ENCODE assay signal across 8 cellular contexts in the genomic region with DNA sequence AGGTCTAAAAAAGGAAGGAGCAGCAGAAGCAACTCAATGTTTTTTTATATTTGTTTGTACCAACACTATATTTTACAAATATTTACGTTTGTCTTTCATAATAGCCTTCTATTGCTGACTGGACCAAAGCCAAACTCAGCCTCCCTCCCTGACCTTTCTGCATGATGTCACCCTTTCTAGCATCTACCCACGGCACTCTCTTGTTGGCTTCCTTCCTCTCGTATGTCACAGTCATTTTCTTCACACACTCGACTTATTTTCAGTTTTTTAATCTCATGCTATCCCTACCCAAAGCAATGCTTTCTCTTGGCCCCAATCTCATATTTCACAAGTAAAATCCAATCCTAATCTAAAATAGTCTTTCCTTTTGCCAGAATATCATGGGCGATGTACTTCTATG. TPM values are rescaled to one million over a fixed set of nuclear protein-coding genes. Genes with fewer than 3 reads are reported as not detected.
DNase-seq lines count a peak whose midpoint lies in the region; ATAC-seq lines count a peak whose summit lies in the region.

No MANE protein-coding gene starts in this region.

- peaks cover 9% of the 10 kb centered on the region for H3K27me3 Mint-ChIP-seq in activated T-helper 2 cell treated with anti-CD3 and anti-CD28 coated beads, Interferon-gamma antibody, Interleukin-2, Interleukin-4, amounts not matched to agents 10 μg/mL and 5 μg/mL and 100 μg/mL, durations not matched to agents 14 hours and 24 hours and 36 hours (ENCODE audit: low read depth)

- peak overlapping the region; percentile 73 for H2AFZ ChIP-seq in GM23248

- H3K4me3 ChIP-seq in GM23248 (peak overlapping the region; percentile 52), right cardiac atrium (ENCODE audit: low read length) (no peak overlapping the region), skeletal muscle tissue (ENCODE audit: low read length in 3 of 3) (peak overlapping the region in 2 of 3 donors; percentile 0 to 35)

- no peaks in the 10 kb centered on the region for H3K79me2 ChIP-seq in GM23248 (ENCODE audit: insufficient read depth)

- H3K27ac ChIP-seq in GM23248 (peak overlapping the region; percentile 72), right cardiac atrium (ENCODE audit: low read length) (peak overlapping the region; percentile 74), skeletal muscle tissue (ENCODE audit: low read depth, low read length) (peak overlapping the region; percentile 67)

- DNase-seq in GM23248 (peak; percentile 75), right cardiac atrium (no peak), LoVo (ENCODE audit: low spot score) (no peak), NCI-H2171 treated with DMSO at 0.1 percent for 48 hours (lab: John Stamatoyannopoulos, UW) (no peak), hippocampal formation (lab: John Stamatoyannopoulos, UW) (no peak)
- DNase-seq in activated T-helper 2 cell treated with anti-CD3 and anti-CD28 coated beads, Interferon-gamma antibody, Interleukin-2, Interleukin-4, amounts not matched to agents 10 μg/mL and 5 μg/mL and 100 μg/mL, durations not matched to agents 14 hours and 24 hours and 36 hours (ENCODE audit: low spot score), result no peak
- no peak for DNase-seq in activated naive CD4-positive, alpha-beta T cell treated with anti-CD3 and anti-CD28 coated beads, Interleukin-2, amount 50 U/mL, for 72 hours (ENCODE audit: low spot score in 2 of 2)

- in situ Hi-C loops in GM23248 (cut with MboI), result loop anchor here (5.0 kb wide), 1 partner anchor 422 kb away; no protein-coding TSS in a partner anchor

- peak overlapping the region; percentile 85 for H3K4me2 ChIP-seq in GM23248 (ENCODE audit: unreplicated experiment)

- peak overlapping the region; percentile 49 for H3K9ac ChIP-seq in GM23248
- H3K9ac ChIP-seq in skeletal muscle tissue (ENCODE audit: low read depth in 1 of 3, low read length in 3 of 3), result peak overlapping the region; percentile 66 to 86 (median 69)

- H3K9me3 ChIP-seq in GM23248 (ENCODE audit: low read depth) (no peaks in the 10 kb centered on the region), right cardiac atrium (ENCODE audit: control insufficient read depth, low read length) (no peaks in the 10 kb centered on the region), skeletal muscle tissue (ENCODE audit: control insufficient read depth in 3 of 3, low read length in 3 of 3) (no peaks in the 10 kb centered on the region)

- H3K27me3 ChIP-seq in GM23248 (replicated peaks; ENCODE audit: insufficient read depth), result no peaks in the 10 kb centered on the region
- H3K27me3 ChIP-seq in right cardiac atrium (ENCODE audit: control insufficient read depth, insufficient read depth), result no peaks in the 10 kb centered on the region
- H3K27me3 ChIP-seq in skeletal muscle tissue (ENCODE audit: control insufficient read depth in 3 of 3, insufficient read depth in 3 of 3, low read length in 3 of 3), result no peaks in the 10 kb centered on the region

- H3K9me2 ChIP-seq in GM23248 (ENCODE audit: insufficient read depth), result no peaks in the 10 kb centered on the region

- WGBS in GM23248 (ENCODE audit: low coverage in 1 of 2, low lambda C conversion rate in 2 of 2, missing lambda C conversion rate in 2 of 2), 2 experiments, result 4 to 6% methylated on average over 5 of the region's 5 CpGs
- 7% methylated on average over 5 of the region's 5 CpGs for WGBS in right cardiac atrium

- H3K9me3 Mint-ChIP-seq in activated T-helper 2 cell treated with anti-CD3 and anti-CD28 coated beads, Interferon-gamma antibody, Interleukin-2, Interleukin-4, amounts not matched to agents 10 μg/mL and 5 μg/mL and 100 μg/mL, durations not matched to agents 14 hours and 24 hours and 36 hours, result no peaks in the 10 kb centered on the region
- no peaks in the 10 kb centered on the region for H3K9me3 Mint-ChIP-seq in activated naive CD4-positive, alpha-beta T cell treated with anti-CD3 and anti-CD28 coated beads, Interleukin-2, amount 50 U/mL, for 72 hours

- H4K20me1 ChIP-seq in GM23248 (ENCODE audit: insufficient read depth), result no peaks in the 10 kb centered on the region

- peaks cover 9% of the 10 kb centered on the region for H3K4me1 Mint-ChIP-seq in activated T-helper 2 cell treated with anti-CD3 and anti-CD28 coated beads, Interferon-gamma antibody, Interleukin-2, Interleukin-4, amounts not matched to agents 10 μg/mL and 5 μg/mL and 100 μg/mL, durations not matched to agents 14 hours and 24 hours and 36 hours (ENCODE audit: low read depth)

- peaks cover 9% of the 10 kb centered on the region for H3K4me1 ChIP-seq in GM23248 (ENCODE audit: insufficient read depth)
- peaks cover 2% of the 10 kb centered on the region for H3K4me1 ChIP-seq in right cardiac atrium (ENCODE audit: control insufficient read depth, insufficient read depth, low read length)
- peaks cover 8 to 11% (median 8%) of the 10 kb centered on the region in 3 donors for H3K4me1 ChIP-seq in skeletal muscle tissue (ENCODE audit: control insufficient read depth in 3 of 3, insufficient read depth in 3 of 3, low read length in 3 of 3)

- H3K36me3 Mint-ChIP-seq in activated T-helper 2 cell treated with anti-CD3 and anti-CD28 coated beads, Interferon-gamma antibody, Interleukin-2, Interleukin-4, amounts not matched to agents 10 μg/mL and 5 μg/mL and 100 μg/mL, durations not matched to agents 14 hours and 24 hours and 36 hours (ENCODE audit: low read depth), result no peaks in the 10 kb centered on the region
- peaks cover 0 to 6% of the 10 kb centered on the region in 2 donors for H3K36me3 Mint-ChIP-seq in activated naive CD4-positive, alpha-beta T cell treated with anti-CD3 and anti-CD28 coated beads, Interleukin-2, amount 50 U/mL, for 72 hours

- intact Hi-C loops in activated T-helper 2 cell treated with anti-CD3 and anti-CD28 coated beads, Interferon-gamma antibody, Interleukin-2, Interleukin-4, amounts not matched to agents 10 μg/mL and 5 μg/mL and 100 μg/mL, durations not matched to agents 14 hours and 24 hours and 36 hours (cut with micrococcal nuclease), result loop anchor here (1.0 kb wide), 2 partner anchors 220 to 428 kb away; no protein-coding TSS in a partner anchor
- intact Hi-C loops in right cardiac atrium (cut with DNase I), result loop anchor here (5.0 kb wide), 1 partner anchor 427 kb away; no protein-coding TSS in a partner anchor

- H3F3A ChIP-seq in GM23248 (ENCODE audit: insufficient read depth), result peaks cover 19% of the 10 kb centered on the region

- ATAC-seq in right cardiac atrium, result peak; percentile 36 to 47
- ATAC-seq in activated naive CD4-positive, alpha-beta T cell treated with anti-CD3 and anti-CD28 coated beads, Interleukin-2, amount 50 U/mL, for 72 hours, result no peak

- peak overlapping the region; percentile 2 for H3K27ac Mint-ChIP-seq in activated T-helper 2 cell treated with anti-CD3 and anti-CD28 coated beads, Interferon-gamma antibody, Interleukin-2, Interleukin-4, amounts not matched to agents 10 μg/mL and 5 μg/mL and 100 μg/mL, durations not matched to agents 14 hours and 24 hours and 36 hours
- H3K27ac Mint-ChIP-seq in activated naive CD4-positive, alpha-beta T cell treated with anti-CD3 and anti-CD28 coated beads, Interleukin-2, amount 50 U/mL, for 72 hours, result no peak overlapping the region

- no peak overlapping the region for H3K4me3 Mint-ChIP-seq in activated T-helper 2 cell treated with anti-CD3 and anti-CD28 coated beads, Interferon-gamma antibody, Interleukin-2, Interleukin-4, amounts not matched to agents 10 μg/mL and 5 μg/mL and 100 μg/mL, durations not matched to agents 14 hours and 24 hours and 36 hours (ENCODE audit: low read depth)

- H3K36me3 ChIP-seq in GM23248 (ENCODE audit: low read depth) (no peaks in the 10 kb centered on the region), skeletal muscle tissue (ENCODE audit: control insufficient read depth in 3 of 3, insufficient read depth in 3 of 3, low read length in 3 of 3) (no peaks in the 10 kb centered on the region)

RNA-seq across cellular contexts. Expression of gene FAM8A1, which starts 16.3 kb away (rescaled TPM):
- 25.4 and 28.4 TPM in 2 replicates for total RNA-seq in GM23248 (2014; rRNA removed; shearing (Covaris generic))
- polyA plus RNA-seq in GM23248 (2016; fragmentation: Nextera tagmentation; extraction: Ambion mirVana) (14.7 and 15.0 TPM in 2 replicates), right cardiac atrium (12.8 TPM)
- total RNA-seq in activated T-helper 2 cell treated with anti-CD3 and anti-CD28 coated beads, Interferon-gamma antibody, Interleukin-2, Interleukin-4, amounts not matched to agents 10 μg/mL and 5 μg/mL and 100 μg/mL, durations not matched to agents 14 hours and 24 hours and 36 hours, result 4.8 and 4.9 TPM in 2 replicates
- total RNA-seq in right cardiac atrium (10 to 100 TPM; 19.9 to 21.5 (median 21.2) TPM), skeletal muscle tissue (18.3 TPM)
- total RNA-seq in activated naive CD4-positive, alpha-beta T cell treated with anti-CD3 and anti-CD28 coated beads, Interleukin-2, amount 50 U/mL, for 72 hours, result 1 to 10 TPM; 3.9 TPM

Comparison
In these comparisons a context has a peak if more than half of its experiments do, and no peak if none do; other contexts are left out.
1. ATAC-seq: peak in right cardiac atrium (2 of 2); none in activated naive CD4-positive, alpha-beta T cell treated with anti-CD3 and anti-CD28 coated beads, Interleukin-2, amount 50 U/mL, for 72 hours (0 of 2).
2. Peak in every context shown above with its lines, with median percentiles within 50 percentile points of each other: H3K27ac ChIP-seq.